Comparison of ENCODE assay signal across 17 cellular contexts in genomic region chr21:22145555-22145954, GRCh38.
DNase-seq lines count a peak whose midpoint lies in the region; ATAC-seq and TF ChIP-seq lines count a peak whose summit lies in the region.
"Had no signal": no experiment of that assay in that cellular context is flagged by ENCODE, and none has a peak within 500 bp of the region (broad histone marks: within the 10 kb centered on the region; RNA-seq: fewer than 3 reads in every experiment).

No MANE protein-coding gene starts in this region.

- H4K20me1 ChIP-seq in OCI-LY1 (ENCODE audit: insufficient read depth, low read length) (no peaks in the 10 kb centered on the region), neural progenitor cell (ENCODE audit: low read depth) (no peaks in the 10 kb centered on the region)

- H3K9me3 ChIP-seq in OCI-LY1 (ENCODE audit: low read length) (peaks cover 18% of the 10 kb centered on the region), neural progenitor cell (ENCODE audit: low read depth) (no peaks in the 10 kb centered on the region)
- H3K9me3 ChIP-seq: Caco-2 had no signal

- no peaks in the 10 kb centered on the region for H3K27me3 ChIP-seq in OCI-LY1 (ENCODE audit: insufficient read depth, low read length)
- H3K27me3 ChIP-seq in neural progenitor cell = no peaks in the 10 kb centered on the region

- DNase-seq in Jurkat, Clone E6-1 (ENCODE audit: low read depth, low spot score) = peak; percentile 57
- peak; percentile 26 for DNase-seq in activated CD8-positive, alpha-beta T cell treated with anti-CD3 and anti-CD28 coated beads, Interleukin-2, amount 10 ng/mL, durations not matched to agents 7 days and 5 days
- DNase-seq in neural progenitor cell (ENCODE audit: low spot score) = no peak
- no peak for DNase-seq in CD1c-positive myeloid dendritic cell (ENCODE audit: extremely low spot score)
- DNase-seq: C1 segment of cervical spinal cord; Caco-2; CD4-positive, CD25-positive, alpha-beta regulatory T cell; CD8-positive, alpha-beta T cell; DMS153; EL; GDM1; H9 had no signal

- no peaks in the 10 kb centered on the region for H3K79me2 ChIP-seq in OCI-LY1 (ENCODE audit: insufficient read depth, low read length)
- no peaks in the 10 kb centered on the region for H3K79me2 ChIP-seq in neural progenitor cell (ENCODE audit: low read depth)

- no peak overlapping the region for H3K27ac Mint-ChIP-seq in activated CD8-positive, alpha-beta T cell treated with anti-CD3 and anti-CD28 coated beads, Interleukin-2, amount 10 ng/mL, durations not matched to agents 7 days and 5 days
- H3K27ac Mint-ChIP-seq in neural progenitor cell = no peak overlapping the region
- H3K27ac Mint-ChIP-seq: CD4-positive, CD25-positive, alpha-beta regulatory T cell; CD8-positive, alpha-beta T cell; GM23338; H9 had no signal

- TF ChIP-seq CTCF in OCI-LY1 (IDR thresholded peaks at IDR 0.05; ENCODE audit: low read length) (no peak), neural progenitor cell (IDR thresholded peaks at IDR 0.05) (no peak)

- H3K4me2 ChIP-seq in OCI-LY1 (ENCODE audit: low read length) (no peak overlapping the region; the same call in 1 of the 2 replicates), neural progenitor cell (no peak overlapping the region)
- H3K4me2 ChIP-seq: GM23338 had no signal

- H2AFZ ChIP-seq in OCI-LY1 (ENCODE audit: low read length) = peak overlapping the region; percentile 96
- no peak overlapping the region for H2AFZ ChIP-seq in neural progenitor cell (replicated peaks)
- H2AFZ ChIP-seq: GM23338 had no signal

- H3K4me1 ChIP-seq in OCI-LY1 (ENCODE audit: insufficient read depth, low read length, severe bottlenecking) = peaks cover 4% of the 10 kb centered on the region
- H3K4me1 ChIP-seq in neural progenitor cell = no peaks in the 10 kb centered on the region
- H3K4me1 ChIP-seq: Caco-2 had no signal

- no peak for ATAC-seq in activated CD8-positive, alpha-beta T cell treated with anti-CD3 and anti-CD28 coated beads, Interleukin-2, amount 10 ng/mL, durations not matched to agents 7 days and 5 days
- ATAC-seq in GM21526 (IDR thresholded peaks at IDR 0.05; ENCODE audit: low FRiP score, unreplicated experiment) = no peak
- ATAC-seq: CD8-positive, alpha-beta T cell; GM12878; GM23338; HCT116 had no signal

- H3K4me3 Mint-ChIP-seq in activated CD8-positive, alpha-beta T cell treated with anti-CD3 and anti-CD28 coated beads, Interleukin-2, amount 10 ng/mL, durations not matched to agents 7 days and 5 days = no peak overlapping the region
- H3K4me3 Mint-ChIP-seq in neural progenitor cell = no peak overlapping the region
- H3K4me3 Mint-ChIP-seq: CD4-positive, CD25-positive, alpha-beta regulatory T cell; CD8-positive, alpha-beta T cell; GM23338; H9 had no signal

- no peaks in the 10 kb centered on the region for H3K27me3 Mint-ChIP-seq in activated CD8-positive, alpha-beta T cell treated with anti-CD3 and anti-CD28 coated beads, Interleukin-2, amount 10 ng/mL, durations not matched to agents 7 days and 5 days (ENCODE audit: low read depth)
- no peaks in the 10 kb centered on the region for H3K27me3 Mint-ChIP-seq in neural progenitor cell (ENCODE audit: insufficient read depth, low read depth)
- H3K27me3 Mint-ChIP-seq: CD4-positive, CD25-positive, alpha-beta regulatory T cell had no signal

- no peaks in the 10 kb centered on the region for H3K9me2 ChIP-seq in OCI-LY1 (ENCODE audit: low read depth, low read length)

- H3K4me1 Mint-ChIP-seq in activated CD8-positive, alpha-beta T cell treated with anti-CD3 and anti-CD28 coated beads, Interleukin-2, amount 10 ng/mL, durations not matched to agents 7 days and 5 days (ENCODE audit: low read depth) = peaks cover 2% of the 10 kb centered on the region
- no peaks in the 10 kb centered on the region for H3K4me1 Mint-ChIP-seq in neural progenitor cell
- H3K4me1 Mint-ChIP-seq: CD4-positive, CD25-positive, alpha-beta regulatory T cell; GM23338; H9 had no signal

- no peak overlapping the region for H3K27ac ChIP-seq in OCI-LY1 (ENCODE audit: low read depth, low read length, poor library complexity, severe bottlenecking)
- H3K27ac ChIP-seq in neural progenitor cell = no peak overlapping the region

- H3K9me3 Mint-ChIP-seq in activated CD8-positive, alpha-beta T cell treated with anti-CD3 and anti-CD28 coated beads, Interleukin-2, amount 10 ng/mL, durations not matched to agents 7 days and 5 days (ENCODE audit: insufficient read depth) = peaks cover 20% of the 10 kb centered on the region
- H3K9me3 Mint-ChIP-seq in neural progenitor cell = peaks cover 6% of the 10 kb centered on the region

- POLR2A ChIA-PET in activated CD8-positive, alpha-beta T cell treated with anti-CD3 and anti-CD28 coated beads, Interleukin-2, amount 10 ng/mL, durations not matched to agents 7 days and 5 days (lab: Charles Lee) = no interaction called here

- H3F3A ChIP-seq in OCI-LY1 (ENCODE audit: insufficient read depth, low read length) (no peaks in the 10 kb centered on the region), neural progenitor cell (ENCODE audit: low read depth) (no peaks in the 10 kb centered on the region)

- H3K9ac ChIP-seq in OCI-LY1 (ENCODE audit: low read length) (no peak overlapping the region), neural progenitor cell (no peak overlapping the region)

- H3K36me3 ChIP-seq in OCI-LY1 (ENCODE audit: insufficient read depth, low read length) (no peaks in the 10 kb centered on the region; the same call in 1 of the 2 replicates), neural progenitor cell (no peaks in the 10 kb centered on the region)

- CTCF ChIA-PET in activated CD8-positive, alpha-beta T cell treated with anti-CD3 and anti-CD28 coated beads, Interleukin-2, amount 10 ng/mL, durations not matched to agents 7 days and 5 days (lab: Charles Lee) = no interaction called here

- H3K36me3 Mint-ChIP-seq in activated CD8-positive, alpha-beta T cell treated with anti-CD3 and anti-CD28 coated beads, Interleukin-2, amount 10 ng/mL, durations not matched to agents 7 days and 5 days (ENCODE audit: low read depth) = no peaks in the 10 kb centered on the region
- no peaks in the 10 kb centered on the region for H3K36me3 Mint-ChIP-seq in neural progenitor cell
- H3K36me3 Mint-ChIP-seq: CD4-positive, CD25-positive, alpha-beta regulatory T cell; CD8-positive, alpha-beta T cell had no signal

- H3K4me3 ChIP-seq in Jurkat, Clone E6-1 (ENCODE audit: low read length) = no peak overlapping the region
- H3K4me3 ChIP-seq in OCI-LY1 (ENCODE audit: low read depth, low read length, poor library complexity, severe bottlenecking) = no peak overlapping the region
- H3K4me3 ChIP-seq in neural progenitor cell = no peak overlapping the region
- H3K4me3 ChIP-seq: GM12878, GM23338 had no signal

Comparison
In these comparisons a context has a peak if more than half of its experiments do, and no peak if none do; other contexts are left out.
1. DNase-seq: peak in Jurkat, Clone E6-1 (single experiment) and activated CD8-positive, alpha-beta T cell treated with anti-CD3 and anti-CD28 coated beads, Interleukin-2, amount 10 ng/mL, durations not matched to agents 7 days and 5 days (single experiment); none in neural progenitor cell (single experiment) and CD1c-positive myeloid dendritic cell (single experiment).